Comparison of ENCODE assay signal across 13 cellular contexts in genomic region chr12:93788853-93789252, GRCh38.
"Had no signal": no experiment of that assay in that cellular context is flagged by ENCODE, and none has a peak within 500 bp of the region (broad histone marks: within the 10 kb centered on the region; RNA-seq: fewer than 3 reads in every experiment).

No MANE protein-coding gene starts in this region.

- H3K27ac Mint-ChIP-seq: nephron had no signal

- ATAC-seq: activated T-cell treated with anti-CD3 and anti-CD28 coated beads, Interleukin-2, amount 50 U/mL, for 4 hours; foreskin keratinocyte; left colon had no signal

- H3K36me3 ChIP-seq: ascending aorta, esophagus squamous epithelium, ovary had no signal

- H3K9me3 ChIP-seq: ascending aorta, esophagus squamous epithelium, ovary, testis had no signal

- H3K27ac ChIP-seq: ascending aorta, esophagus squamous epithelium, foreskin keratinocyte, ovary, testis had no signal

- DNase-seq: activated CD4-positive, alpha-beta T cell treated with anti-CD3 and anti-CD28 coated beads for 48 hours; activated T-cell treated with anti-CD3 and anti-CD28 coated beads, Interleukin-2, amount 50 U/mL, for 4 hours; esophagus squamous epithelium; foreskin keratinocyte; head of caudate nucleus; left colon; mammary epithelial cell; ovary; stimulated activated CD4-positive, alpha-beta T cell treated with anti-CD3 and anti-CD28 coated beads, Interleukin-12 subunit alpha, Interleukin-12 subunit beta, amount 100 ng/mL, for 4 hours; stimulated activated naive CD4-positive, alpha-beta T cell treated with Interleukin-2 at 50 U/mL for 16 hours; testis had no signal

- H3K4me3 Mint-ChIP-seq: activated T-cell treated with anti-CD3 and anti-CD28 coated beads, Interleukin-2, amount 50 U/mL, for 4 hours; nephron had no signal

- H3K9me3 Mint-ChIP-seq: activated T-cell treated with anti-CD3 and anti-CD28 coated beads, Interleukin-2, amount 50 U/mL, for 4 hours; nephron had no signal

- H3K4me3 ChIP-seq: ascending aorta, esophagus squamous epithelium, ovary, testis had no signal

- H3K27me3 ChIP-seq: ascending aorta, esophagus squamous epithelium, foreskin keratinocyte, ovary, testis had no signal
